In the genomic region with DNA sequence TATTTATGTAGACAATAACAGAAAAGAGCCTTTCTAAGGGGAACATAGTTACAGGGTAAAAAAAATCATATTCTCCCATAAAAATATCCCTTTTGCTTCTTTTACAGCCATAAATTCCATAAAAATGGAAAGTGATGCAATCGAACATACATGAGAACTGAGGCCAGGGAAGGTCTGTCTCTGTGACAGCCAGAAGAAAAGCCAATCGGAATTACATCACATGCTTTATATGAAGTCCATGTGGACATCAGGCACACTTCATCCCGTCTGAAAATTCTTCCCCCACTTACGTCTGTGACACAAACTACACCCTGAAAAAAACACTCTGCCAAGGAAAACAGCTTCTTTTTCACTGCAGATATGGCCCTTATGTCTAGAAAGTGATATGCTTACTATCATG, we compare ENCODE assay signal across 19 cellular contexts.
"Had no signal": no experiment of that assay in that cellular context is flagged by ENCODE, and none has a peak within 500 bp of the region (broad histone marks: within the 10 kb centered on the region; RNA-seq: fewer than 3 reads in every experiment).

No MANE protein-coding gene starts in this region.

- H3K4me3 ChIP-seq: coronary artery, esophagus muscularis mucosa, lung, ovary, tibial artery had no signal

- H3K9me3 ChIP-seq: esophagus muscularis mucosa, ovary, tibial artery had no signal

- DNase-seq: activated CD4-positive, alpha-beta T cell treated with anti-CD3 and anti-CD28 coated beads, Interleukin-2, amount 10 ng/mL, durations not matched to agents 24 days and 14 days; activated CD4-positive, CD25-positive, alpha-beta regulatory T cell; activated CD8-positive, alpha-beta memory T cell treated with anti-CD3 and anti-CD28 coated beads, Interleukin-2, amount 50 U/mL, for 48 hours; activated CD8-positive, alpha-beta T cell treated with anti-CD3 and anti-CD28 coated beads, Interleukin-2, amount 10 ng/mL, durations not matched to agents 7 days and 5 days; activated gamma-delta T cell; activated T-cell treated with anti-CD3 and anti-CD28 coated beads, Interleukin-2, amount 50 U/mL, for 72 hours; amniotic stem cell; central memory CD4-positive, alpha-beta T cell; effector CD4-positive, alpha-beta T cell; immature natural killer cell; naive B cell; ovary; SW 1271; tibial artery had no signal

- H3K27me3 ChIP-seq: esophagus muscularis mucosa, ovary, tibial artery had no signal

- H3K36me3 ChIP-seq: esophagus muscularis mucosa, ovary, tibial artery had no signal

- H3K4me1 ChIP-seq: esophagus muscularis mucosa had no signal

- H3K27ac ChIP-seq: ovary, tibial artery had no signal

- ATAC-seq: activated CD8-positive, alpha-beta T cell treated with anti-CD3 and anti-CD28 coated beads, Interleukin-2, amount 10 ng/mL, durations not matched to agents 7 days and 5 days; activated naive CD4-positive, alpha-beta T cell treated with anti-CD3 and anti-CD28 coated beads, Interleukin-2, amount 50 U/mL, for 72 hours; activated T-cell treated with anti-CD3 and anti-CD28 coated beads, Interleukin-2, amount 50 U/mL, for 72 hours; stimulated activated memory B cell treated with anti-CD40 and anti-IgM and Interleukin-4, amounts not matched to agents 10 μg/mL and 1 μg/mL and 100 μg/mL, for 72 hours had no signal
